In genomic region chr12:52924764-52925716, GRCh38 we compare ENCODE assay signal across 11 cellular contexts. TPM values are rescaled to one million over a fixed set of nuclear protein-coding genes. Genes with fewer than 3 reads are reported as not detected.
DNase-seq lines count a peak whose midpoint lies in the region; ATAC-seq and TF ChIP-seq lines count a peak whose summit lies in the region.
"Had no signal": no experiment of that assay in that cellular context is flagged by ENCODE, and none has a peak within 500 bp of the region (broad histone marks: within the 10 kb centered on the region; RNA-seq: fewer than 3 reads in every experiment).

No MANE protein-coding gene starts in this region.

- H3K27me3 Mint-ChIP-seq in CD8-positive, alpha-beta memory T cell = peaks cover 8 to 19% of the 10 kb centered on the region in 2 donors
- H3K27me3 Mint-ChIP-seq in CD4-positive, alpha-beta T cell = peaks cover 6% of the 10 kb centered on the region
- H3K27me3 Mint-ChIP-seq: stimulated activated naive CD8-positive, alpha-beta T cell treated with anti-CD3 and anti-CD28 coated beads, Interleukin-15, Interleukin-2, amounts not matched to agents 100 ng/mL and 50 ng/mL, for 24 hours had no signal

- H3K27me3 ChIP-seq in CD8-positive, alpha-beta memory T cell (ENCODE audit: insufficient read depth, low read length, poor library complexity, severe bottlenecking) = no peaks in the 10 kb centered on the region
- no peaks in the 10 kb centered on the region for H3K27me3 ChIP-seq in colonic mucosa
- H3K27me3 ChIP-seq in CD4-positive, alpha-beta T cell (ENCODE audit: control insufficient read depth, insufficient read depth, low read length) = no peaks in the 10 kb centered on the region
- H3K27me3 ChIP-seq: SJCRH30 had no signal

- intact Hi-C loops in colonic mucosa (cut with DNase I) = no loop called here
- intact Hi-C loops in CD4-positive, alpha-beta T cell (cut with DNase I, micrococcal nuclease) = no loop called here

- no peaks in the 10 kb centered on the region for H3K4me1 ChIP-seq in CD8-positive, alpha-beta memory T cell (ENCODE audit: insufficient read depth, low read length)
- H3K4me1 ChIP-seq in colonic mucosa = peaks cover 18% of the 10 kb centered on the region
- H3K4me1 ChIP-seq: SJCRH30 had no signal

- H3K4me3 ChIP-seq in CD8-positive, alpha-beta memory T cell (ENCODE audit: low read length) = no peak overlapping the region
- H3K4me3 ChIP-seq in colonic mucosa = peak overlapping the region; percentile 1
- H3K4me3 ChIP-seq: SJCRH30 had no signal

- H3K4me1 Mint-ChIP-seq in CD8-positive, alpha-beta memory T cell = no peaks in the 10 kb centered on the region
- no peaks in the 10 kb centered on the region for H3K4me1 Mint-ChIP-seq in CD4-positive, alpha-beta T cell (ENCODE audit: low read depth)

- H3K9ac ChIP-seq in colonic mucosa (ENCODE audit: low read depth in 2 of 2, low read length in 2 of 2) = peak overlapping the region; percentile 20 to 94

- H3K36me3 ChIP-seq in CD8-positive, alpha-beta memory T cell (ENCODE audit: insufficient read depth, low read length) = no peaks in the 10 kb centered on the region
- no peaks in the 10 kb centered on the region for H3K36me3 ChIP-seq in colonic mucosa
- H3K36me3 ChIP-seq: SJCRH30 had no signal

- no peaks in the 10 kb centered on the region for H3K9me3 Mint-ChIP-seq in CD8-positive, alpha-beta memory T cell
- no peaks in the 10 kb centered on the region for H3K9me3 Mint-ChIP-seq in CD4-positive, alpha-beta T cell
- H3K9me3 Mint-ChIP-seq: activated T-cell treated with anti-CD3 and anti-CD28 coated beads, Interleukin-2, amount 50 U/mL, for 4 hours; stimulated activated naive CD8-positive, alpha-beta T cell treated with anti-CD3 and anti-CD28 coated beads, Interleukin-15, Interleukin-2, amounts not matched to agents 100 ng/mL and 50 ng/mL, for 24 hours had no signal

- no peak for DNase-seq in CD8-positive, alpha-beta memory T cell
- DNase-seq in LoVo (ENCODE audit: low spot score) = peak; percentile 97
- DNase-seq in colonic mucosa = peak; percentile 83
- peak; percentile 54 for DNase-seq in mucosa of gallbladder (ENCODE audit: low spot score)
- DNase-seq in KG1 (lab: John Stamatoyannopoulos, UW) = no peak
- DNase-seq in CD4-positive, alpha-beta T cell = no peak
- DNase-seq in hypothalamus (lab: John Stamatoyannopoulos, UW) = no peak
- DNase-seq in SIG-M5 treated with dmso at 0.1 percent for 504 hours (lab: John Stamatoyannopoulos, UW; ENCODE audit: unreplicated experiment) = no peak
- DNase-seq: activated T-cell treated with anti-CD3 and anti-CD28 coated beads, Interleukin-2, amount 50 U/mL, for 4 hours; SJCRH30 had no signal

- H3K27ac Mint-ChIP-seq in CD8-positive, alpha-beta memory T cell = no peak overlapping the region
- H3K27ac Mint-ChIP-seq in CD4-positive, alpha-beta T cell = no peak overlapping the region
- H3K27ac Mint-ChIP-seq: stimulated activated naive CD8-positive, alpha-beta T cell treated with anti-CD3 and anti-CD28 coated beads, Interleukin-15, Interleukin-2, amounts not matched to agents 100 ng/mL and 50 ng/mL, for 24 hours had no signal

- no peaks in the 10 kb centered on the region for H3K9me3 ChIP-seq in CD8-positive, alpha-beta memory T cell (ENCODE audit: low read length)
- no peaks in the 10 kb centered on the region for H3K9me3 ChIP-seq in colonic mucosa
- H3K9me3 ChIP-seq in CD4-positive, alpha-beta T cell (ENCODE audit: control insufficient read depth, low read length) = no peaks in the 10 kb centered on the region
- H3K9me3 ChIP-seq: SJCRH30 had no signal

- POLR2A ChIA-PET in CD8-positive, alpha-beta memory T cell (lab: Charles Lee) = no interaction called here
- POLR2A ChIA-PET in CD4-positive, alpha-beta T cell (lab: Charles Lee) = interaction anchor here (0.6 kb wide), 1 partner anchor 9 kb away, joined by 3 read pairs; no protein-coding TSS in a partner anchor

- ATAC-seq in CD4-positive, alpha-beta T cell (ENCODE audit: poor library complexity) = no peak
- ATAC-seq: activated T-cell treated with anti-CD3 and anti-CD28 coated beads, Interleukin-2, amount 50 U/mL, for 4 hours had no signal

- H3K27ac ChIP-seq in CD8-positive, alpha-beta memory T cell (ENCODE audit: low read depth, low read length) = peak overlapping the region; percentile 54
- H3K27ac ChIP-seq in colonic mucosa = peak overlapping the region; percentile 93
- H3K27ac ChIP-seq in CD4-positive, alpha-beta T cell (ENCODE audit: low read depth, low read length) = no peak overlapping the region
- H3K27ac ChIP-seq: SJCRH30 had no signal

- CTCF ChIA-PET in CD8-positive, alpha-beta memory T cell (lab: Charles Lee) = interaction anchor here (0.7 to 1.6 kb wide), 4 partner anchors 40 to 900 kb away, joined by 3 to 7 read pairs (median 4); no protein-coding TSS in a partner anchor
- CTCF ChIA-PET in CD4-positive, alpha-beta T cell (lab: Charles Lee) = no interaction called here

- no peak overlapping the region for H3K4me3 Mint-ChIP-seq in CD8-positive, alpha-beta memory T cell
- no peak overlapping the region for H3K4me3 Mint-ChIP-seq in CD4-positive, alpha-beta T cell
- H3K4me3 Mint-ChIP-seq: activated T-cell treated with anti-CD3 and anti-CD28 coated beads, Interleukin-2, amount 50 U/mL, for 4 hours; stimulated activated naive CD8-positive, alpha-beta T cell treated with anti-CD3 and anti-CD28 coated beads, Interleukin-15, Interleukin-2, amounts not matched to agents 100 ng/mL and 50 ng/mL, for 24 hours had no signal

- TF ChIP-seq CTCF in colonic mucosa (IDR thresholded peaks at IDR 0.05) = no peak
- no peak for TF ChIP-seq CTCF in CD4-positive, alpha-beta T cell (IDR thresholded peaks at IDR 0.05)

- no peaks in the 10 kb centered on the region for H3K36me3 Mint-ChIP-seq in CD8-positive, alpha-beta memory T cell
- no peaks in the 10 kb centered on the region for H3K36me3 Mint-ChIP-seq in CD4-positive, alpha-beta T cell (ENCODE audit: low read depth)

RNA-seq across cellular contexts. Expression of gene KRT8, which starts 20.2 kb away (rescaled TPM):
- total RNA-seq in CD8-positive, alpha-beta memory T cell = under 1 TPM in 1 of 2 experiments, not detected in 1; 0.46 TPM
- polyA plus RNA-seq in CD8-positive, alpha-beta memory T cell = 1.0 TPM
- total RNA-seq in colonic mucosa (1,000 to 10,000 TPM; 4,207 to 4,597 TPM), mucosa of gallbladder (1,446 TPM)
- under 1 TPM; 0.63 to 0.89 TPM for total RNA-seq in CD4-positive, alpha-beta T cell

RNA-seq across cellular contexts. Expression of gene KRT18, which starts 23.9 kb away (rescaled TPM):
- total RNA-seq in CD8-positive, alpha-beta memory T cell = 1 to 10 TPM; 3.5 to 3.9 TPM
- polyA plus RNA-seq in CD8-positive, alpha-beta memory T cell = 4.0 TPM
- total RNA-seq in colonic mucosa (1,000 to 10,000 TPM; 1,068 to 1,487 TPM), mucosa of gallbladder (564 TPM)
- 1 to 10 TPM; 7.2 to 9.2 TPM for total RNA-seq in CD4-positive, alpha-beta T cell

Comparison
In these comparisons a context has a peak if more than half of its experiments do, and no peak if none do; other contexts are left out.
1. DNase-seq: peak in LoVo (single experiment), colonic mucosa (single experiment) and mucosa of gallbladder (single experiment); none in CD8-positive, alpha-beta memory T cell (0 of 5), KG1 (single experiment), CD4-positive, alpha-beta T cell (0 of 10), hypothalamus (0 of 51) and SIG-M5 treated with dmso at 0.1 percent for 504 hours (single experiment).
2. RNA of gene KRT8, which starts 20.2 kb away (total RNA-seq): 4,207 to 4,597 TPM in colonic mucosa and 1,446 TPM in mucosa of gallbladder (single experiment); 0.63 to 0.89 TPM in CD4-positive, alpha-beta T cell and 0.46 TPM in CD8-positive, alpha-beta memory T cell; every median in the first group is over 100 times any median in the second.
3. RNA of gene KRT18, which starts 23.9 kb away (total RNA-seq): 1,068 to 1,487 TPM in colonic mucosa and 564 TPM in mucosa of gallbladder (single experiment); 7.2 to 9.2 TPM in CD4-positive, alpha-beta T cell and 3.5 to 3.9 TPM in CD8-positive, alpha-beta memory T cell; every median in the first group is over 10 times any median in the second.